Comparison of ENCODE assay signal across 19 cellular contexts in genomic region chr20:49247792-49248191, GRCh38. TPM values are rescaled to one million over a fixed set of nuclear protein-coding genes. Genes with fewer than 3 reads are reported as not detected.
DNase-seq lines count a peak whose midpoint lies in the region; ATAC-seq, FAIRE-seq and TF ChIP-seq lines count a peak whose summit lies in the region.
"Had no signal": no experiment of that assay in that cellular context is flagged by ENCODE, and none has a peak within 500 bp of the region (broad histone marks: within the 10 kb centered on the region; RNA-seq: fewer than 3 reads in every experiment).

No MANE protein-coding gene starts in this region.

- in situ Hi-C loops in G401 (cut with HindIII; ENCODE audit: low sequenced_read_pairs), result no loop called here

- no peak for TF ChIP-seq POLR2A in H54 (IDR thresholded peaks at IDR 0.05; ENCODE audit: low read depth, low read length)

- intact Hi-C loops in activated CD8-positive, alpha-beta T cell treated with anti-CD3 and anti-CD28 coated beads for 36 hours (cut with micrococcal nuclease), result no loop called here

- H3K9me3 Mint-ChIP-seq in activated CD8-positive, alpha-beta T cell treated with anti-CD3 and anti-CD28 coated beads for 36 hours, result no peaks in the 10 kb centered on the region
- no peaks in the 10 kb centered on the region for H3K9me3 Mint-ChIP-seq in activated CD8-positive, alpha-beta T cell treated with anti-CD3 and anti-CD28 coated beads, Interleukin-2, amount 10 ng/mL, durations not matched to agents 7 days and 5 days (ENCODE audit: insufficient read depth)
- H3K9me3 Mint-ChIP-seq in activated naive CD8-positive, alpha-beta T cell treated with anti-CD3 and anti-CD28 coated beads, Interleukin-2, amount 50 U/mL, for 24 hours, result no peaks in the 10 kb centered on the region
- no peaks in the 10 kb centered on the region for H3K9me3 Mint-ChIP-seq in memory B cell
- H3K9me3 Mint-ChIP-seq: H9, type B pancreatic cell had no signal

- no peaks in the 10 kb centered on the region for H3K27me3 Mint-ChIP-seq in activated CD8-positive, alpha-beta T cell treated with anti-CD3 and anti-CD28 coated beads for 36 hours
- no peaks in the 10 kb centered on the region for H3K27me3 Mint-ChIP-seq in activated CD8-positive, alpha-beta T cell treated with anti-CD3 and anti-CD28 coated beads, Interleukin-2, amount 10 ng/mL, durations not matched to agents 7 days and 5 days (ENCODE audit: low read depth)
- H3K27me3 Mint-ChIP-seq in activated naive CD8-positive, alpha-beta T cell treated with anti-CD3 and anti-CD28 coated beads, Interleukin-2, amount 50 U/mL, for 24 hours, result no peaks in the 10 kb centered on the region
- H3K27me3 Mint-ChIP-seq in memory B cell, result no peaks in the 10 kb centered on the region
- H3K27me3 Mint-ChIP-seq: activated CD8-positive, alpha-beta memory T cell treated with anti-CD3 and anti-CD28 coated beads, Interleukin-2, amount 10 ng/mL, durations not matched to agents 7 days and 5 days; type B pancreatic cell had no signal

- CTCF ChIA-PET in activated CD8-positive, alpha-beta T cell treated with anti-CD3 and anti-CD28 coated beads for 36 hours (lab: Charles Lee), result interaction anchor here (0.7 to 2.9 kb wide), 5 partner anchors 10 to 67 kb away, joined by 3 to 18 read pairs (median 5); no protein-coding TSS in a partner anchor
- CTCF ChIA-PET in activated CD8-positive, alpha-beta T cell treated with anti-CD3 and anti-CD28 coated beads, Interleukin-2, amount 10 ng/mL, durations not matched to agents 7 days and 5 days (lab: Charles Lee), result interaction anchor here (1.3 to 2.8 kb wide), 4 partner anchors 10 to 115 kb away, joined by 4 to 19 read pairs (median 10); no protein-coding TSS in a partner anchor

- POLR2A ChIA-PET in activated CD8-positive, alpha-beta T cell treated with anti-CD3 and anti-CD28 coated beads for 36 hours (lab: Charles Lee), result interaction anchor here (0.8 to 2.8 kb wide), 10 partner anchors 12 to 82 kb away, joined by 3 to 12 read pairs (median 4); no protein-coding TSS in a partner anchor
- POLR2A ChIA-PET in activated CD8-positive, alpha-beta T cell treated with anti-CD3 and anti-CD28 coated beads, Interleukin-2, amount 10 ng/mL, durations not matched to agents 7 days and 5 days (lab: Charles Lee), result interaction anchor here (1.1 kb wide), 2 partner anchors 144 to 236 kb away, joined by 3 read pairs; no protein-coding TSS in a partner anchor

- H3K27ac Mint-ChIP-seq in activated CD8-positive, alpha-beta T cell treated with anti-CD3 and anti-CD28 coated beads for 36 hours, result peak overlapping the region; percentile 72
- H3K27ac Mint-ChIP-seq in activated CD8-positive, alpha-beta T cell treated with anti-CD3 and anti-CD28 coated beads, Interleukin-2, amount 10 ng/mL, durations not matched to agents 7 days and 5 days, result no peak overlapping the region
- no peak overlapping the region for H3K27ac Mint-ChIP-seq in activated naive CD8-positive, alpha-beta T cell treated with anti-CD3 and anti-CD28 coated beads, Interleukin-2, amount 50 U/mL, for 24 hours
- H3K27ac Mint-ChIP-seq in memory B cell, result peak overlapping the region; percentile 11
- H3K27ac Mint-ChIP-seq: activated CD8-positive, alpha-beta memory T cell treated with anti-CD3 and anti-CD28 coated beads, Interleukin-2, amount 10 ng/mL, durations not matched to agents 7 days and 5 days; type B pancreatic cell had no signal

- no peaks in the 10 kb centered on the region for H3K4me1 Mint-ChIP-seq in activated CD8-positive, alpha-beta T cell treated with anti-CD3 and anti-CD28 coated beads for 36 hours (ENCODE audit: low read depth)
- H3K4me1 Mint-ChIP-seq in activated CD8-positive, alpha-beta T cell treated with anti-CD3 and anti-CD28 coated beads, Interleukin-2, amount 10 ng/mL, durations not matched to agents 7 days and 5 days (ENCODE audit: low read depth), result no peaks in the 10 kb centered on the region
- peaks cover 6% of the 10 kb centered on the region for H3K4me1 Mint-ChIP-seq in activated naive CD8-positive, alpha-beta T cell treated with anti-CD3 and anti-CD28 coated beads, Interleukin-2, amount 50 U/mL, for 24 hours
- H3K4me1 Mint-ChIP-seq in memory B cell, result peaks cover 4% of the 10 kb centered on the region
- H3K4me1 Mint-ChIP-seq: H9 had no signal

- no peak overlapping the region for H3K4me3 Mint-ChIP-seq in activated CD8-positive, alpha-beta T cell treated with anti-CD3 and anti-CD28 coated beads for 36 hours
- no peak overlapping the region for H3K4me3 Mint-ChIP-seq in activated CD8-positive, alpha-beta T cell treated with anti-CD3 and anti-CD28 coated beads, Interleukin-2, amount 10 ng/mL, durations not matched to agents 7 days and 5 days
- peak overlapping the region; percentile 23 for H3K4me3 Mint-ChIP-seq in activated naive CD8-positive, alpha-beta T cell treated with anti-CD3 and anti-CD28 coated beads, Interleukin-2, amount 50 U/mL, for 24 hours
- H3K4me3 Mint-ChIP-seq in memory B cell, result no peak overlapping the region
- H3K4me3 Mint-ChIP-seq: activated CD8-positive, alpha-beta memory T cell treated with anti-CD3 and anti-CD28 coated beads, Interleukin-2, amount 10 ng/mL, durations not matched to agents 7 days and 5 days; H9; type B pancreatic cell had no signal

- no peak for DNase-seq in activated CD8-positive, alpha-beta T cell treated with anti-CD3 and anti-CD28 coated beads for 36 hours
- DNase-seq in activated CD8-positive, alpha-beta T cell treated with anti-CD3 and anti-CD28 coated beads, Interleukin-2, amount 10 ng/mL, durations not matched to agents 7 days and 5 days, result no peak
- DNase-seq in G401 (ENCODE audit: low spot score) (peak; percentile 41), memory B cell (ENCODE audit: low spot score in 2 of 2) (no peak), H54 (ENCODE audit: insufficient read length, low spot score) (no peak), AML-193 (lab: John Stamatoyannopoulos, UW) (no peak)
- DNase-seq in activated naive CD8-positive, alpha-beta T cell treated with anti-CD3 and anti-CD28 coated beads, Interleukin-2, amount 50 U/mL, for 24 hours, result no peak
- DNase-seq: activated CD8-positive, alpha-beta memory T cell treated with anti-CD3 and anti-CD28 coated beads, Interleukin-2, amount 10 ng/mL, durations not matched to agents 7 days and 5 days; central memory CD4-positive, alpha-beta T cell; COR-L47; H9; mesendoderm; NCI-H2029 treated with DMSO at 0.1 percent for 48 hours; NCI-H524; stimulated activated CD4-positive, alpha-beta T cell treated with anti-CD3 and anti-CD28 coated beads, Interleukin-4, amount 100 ng/mL, for 4 hours had no signal

- peaks cover 44% of the 10 kb centered on the region for H3K36me3 Mint-ChIP-seq in activated CD8-positive, alpha-beta T cell treated with anti-CD3 and anti-CD28 coated beads for 36 hours (ENCODE audit: low read depth)
- peaks cover 66% of the 10 kb centered on the region for H3K36me3 Mint-ChIP-seq in activated CD8-positive, alpha-beta T cell treated with anti-CD3 and anti-CD28 coated beads, Interleukin-2, amount 10 ng/mL, durations not matched to agents 7 days and 5 days (ENCODE audit: low read depth)
- H3K36me3 Mint-ChIP-seq in activated naive CD8-positive, alpha-beta T cell treated with anti-CD3 and anti-CD28 coated beads, Interleukin-2, amount 50 U/mL, for 24 hours (ENCODE audit: low read depth), result peaks cover 53% of the 10 kb centered on the region
- H3K36me3 Mint-ChIP-seq in memory B cell, result peaks cover 24% of the 10 kb centered on the region

- no peak for FAIRE-seq in H54 (lab: Jason Lieb, UNC)
- FAIRE-seq: G401.6 had no signal

- no peak for ATAC-seq in activated CD8-positive, alpha-beta T cell treated with anti-CD3 and anti-CD28 coated beads for 36 hours
- no peak for ATAC-seq in activated CD8-positive, alpha-beta T cell treated with anti-CD3 and anti-CD28 coated beads, Interleukin-2, amount 10 ng/mL, durations not matched to agents 7 days and 5 days
- no peak for ATAC-seq in activated naive CD8-positive, alpha-beta T cell treated with anti-CD3 and anti-CD28 coated beads, Interleukin-2, amount 50 U/mL, for 24 hours
- no peak for ATAC-seq in memory B cell (ENCODE audit: low read depth)
- ATAC-seq in GM19397 (IDR thresholded peaks at IDR 0.05; ENCODE audit: unreplicated experiment), result no peak
- ATAC-seq: activated CD8-positive, alpha-beta memory T cell treated with anti-CD3 and anti-CD28 coated beads, Interleukin-2, amount 10 ng/mL, durations not matched to agents 7 days and 5 days; gastroesophageal sphincter had no signal

- no peak for TF ChIP-seq CTCF in activated CD8-positive, alpha-beta T cell treated with anti-CD3 and anti-CD28 coated beads for 36 hours (IDR thresholded peaks at IDR 0.05)

RNA-seq across cellular contexts. Expression of gene DDX27, which starts 28.6 kb away (rescaled TPM):
- 10 to 100 TPM; 45.2 to 45.9 TPM for total RNA-seq in activated CD8-positive, alpha-beta T cell treated with anti-CD3 and anti-CD28 coated beads for 36 hours
- 10 to 100 TPM; 38.3 to 38.6 TPM for total RNA-seq in activated CD8-positive, alpha-beta T cell treated with anti-CD3 and anti-CD28 coated beads, Interleukin-2, amount 10 ng/mL, durations not matched to agents 7 days and 5 days
- total RNA-seq in G401 (2014; rRNA removed; shearing (Covaris generic)), result 43.4 and 57.7 TPM in 2 replicates

RNA-seq across cellular contexts. Expression of gene ZNFX1, which starts 30.1 kb away (rescaled TPM):
- total RNA-seq in activated CD8-positive, alpha-beta T cell treated with anti-CD3 and anti-CD28 coated beads for 36 hours, result 10 to 100 TPM; 27.4 to 27.7 TPM
- total RNA-seq in activated CD8-positive, alpha-beta T cell treated with anti-CD3 and anti-CD28 coated beads, Interleukin-2, amount 10 ng/mL, durations not matched to agents 7 days and 5 days, result 10 to 100 TPM; 52.7 to 54.2 TPM
- 8.6 and 12.3 TPM in 2 replicates for total RNA-seq in G401 (2014; rRNA removed; shearing (Covaris generic))

RNA-seq across cellular contexts. Expression of gene STAU1, which starts 59.7 kb away (rescaled TPM):
- 10 to 100 TPM; 57.7 to 60.1 TPM for total RNA-seq in activated CD8-positive, alpha-beta T cell treated with anti-CD3 and anti-CD28 coated beads for 36 hours
- 10 to 100 TPM; 42.5 to 46.5 TPM for total RNA-seq in activated CD8-positive, alpha-beta T cell treated with anti-CD3 and anti-CD28 coated beads, Interleukin-2, amount 10 ng/mL, durations not matched to agents 7 days and 5 days
- total RNA-seq in G401 (2014; rRNA removed; shearing (Covaris generic)), result 46.2 and 57.7 TPM in 2 replicates

Comparison
In these comparisons a context has a peak if more than half of its experiments do, and no peak if none do; other contexts are left out.
1. H3K27ac Mint-ChIP-seq: peak in activated CD8-positive, alpha-beta T cell treated with anti-CD3 and anti-CD28 coated beads for 36 hours (single experiment) and memory B cell (single experiment); none in activated CD8-positive, alpha-beta T cell treated with anti-CD3 and anti-CD28 coated beads, Interleukin-2, amount 10 ng/mL, durations not matched to agents 7 days and 5 days (single experiment) and activated naive CD8-positive, alpha-beta T cell treated with anti-CD3 and anti-CD28 coated beads, Interleukin-2, amount 50 U/mL, for 24 hours (single experiment).